Comparison of ENCODE assay signal across 9 cellular contexts in the genomic region with DNA sequence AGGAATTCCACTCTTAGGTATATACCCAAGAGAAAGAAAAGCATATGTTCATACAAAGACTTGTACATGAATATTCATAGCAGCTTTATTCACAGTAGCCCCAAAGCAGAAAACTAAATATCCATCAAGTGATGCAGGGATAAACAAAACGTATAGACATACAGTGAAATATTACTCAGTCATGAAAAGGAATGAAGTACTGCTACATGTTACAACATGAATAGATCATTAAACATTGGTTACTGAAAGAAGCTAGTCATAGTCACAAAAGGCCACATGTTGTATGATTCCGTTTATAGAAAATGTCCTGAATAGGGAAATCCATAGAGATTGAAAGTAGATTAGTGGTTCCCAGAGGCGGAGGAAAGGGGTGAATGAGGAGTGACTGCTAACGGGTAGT. TPM values are rescaled to one million over a fixed set of nuclear protein-coding genes. Genes with fewer than 3 reads are reported as not detected.
DNase-seq lines count a peak whose midpoint lies in the region; ATAC-seq, FAIRE-seq and TF ChIP-seq lines count a peak whose summit lies in the region.
"Had no signal": no experiment of that assay in that cellular context is flagged by ENCODE, and none has a peak within 500 bp of the region (broad histone marks: within the 10 kb centered on the region; RNA-seq: fewer than 3 reads in every experiment).

No MANE protein-coding gene starts in this region.

- POLR2A ChIA-PET in activated CD4-positive, alpha-beta T cell treated with anti-CD3 and anti-CD28 coated beads, Interleukin-2, amount 10 ng/mL, durations not matched to agents 7 days and 5 days (lab: Charles Lee), result no interaction called here

- H3K4me1 Mint-ChIP-seq in activated CD4-positive, alpha-beta T cell treated with anti-CD3 and anti-CD28 coated beads, Interleukin-2, amount 10 ng/mL, durations not matched to agents 7 days and 5 days, result peaks cover 7% of the 10 kb centered on the region
- peaks cover 12% of the 10 kb centered on the region for H3K4me1 Mint-ChIP-seq in activated T-helper 1 cell treated with anti-CD3 and anti-CD28 coated beads, Interleukin-12 subunit alpha, Interleukin-12 subunit beta, Interleukin-2, Interleukin-4 antibody, amounts not matched to agents 30 ng/mL and 10 ng/mL and 1 ng/mL, durations not matched to agents 14 hours and 24 hours and 36 hours (ENCODE audit: low read depth)
- peaks cover 12% of the 10 kb centered on the region for H3K4me1 Mint-ChIP-seq in stimulated activated naive CD8-positive, alpha-beta T cell treated with anti-CD3 and anti-CD28 coated beads, Interleukin-15, amount 100 ng/mL, for 72 hours

- H3K36me3 ChIP-seq in keratinocyte (ENCODE audit: control insufficient read depth in 2 of 2, extremely low read depth in 1 of 2, insufficient read depth in 2 of 2, low read length in 2 of 2), result no peaks in the 10 kb centered on the region

- H3K27me3 Mint-ChIP-seq in activated CD4-positive, alpha-beta T cell treated with anti-CD3 and anti-CD28 coated beads, Interleukin-2, amount 10 ng/mL, durations not matched to agents 7 days and 5 days, result peaks cover 40% of the 10 kb centered on the region
- H3K27me3 Mint-ChIP-seq in activated T-helper 1 cell treated with anti-CD3 and anti-CD28 coated beads, Interleukin-12 subunit alpha, Interleukin-12 subunit beta, Interleukin-2, Interleukin-4 antibody, amounts not matched to agents 30 ng/mL and 10 ng/mL and 1 ng/mL, durations not matched to agents 14 hours and 24 hours and 36 hours (ENCODE audit: insufficient read depth), result peaks cover 36% of the 10 kb centered on the region
- H3K27me3 Mint-ChIP-seq in stimulated activated naive CD8-positive, alpha-beta T cell treated with anti-CD3 and anti-CD28 coated beads, Interleukin-15, amount 100 ng/mL, for 72 hours, result peaks cover 53% of the 10 kb centered on the region

- H3K4me1 ChIP-seq in keratinocyte (ENCODE audit: control insufficient read depth, extremely low read depth, insufficient read depth, low read length), result peaks cover 2% of the 10 kb centered on the region

- no peak for FAIRE-seq in keratinocyte (lab: Jason Lieb, UNC)

- peak overlapping the region; percentile 57 for H3K4me3 Mint-ChIP-seq in activated CD4-positive, alpha-beta T cell treated with anti-CD3 and anti-CD28 coated beads, Interleukin-2, amount 10 ng/mL, durations not matched to agents 7 days and 5 days
- peak overlapping the region; percentile 86 for H3K4me3 Mint-ChIP-seq in activated T-helper 1 cell treated with anti-CD3 and anti-CD28 coated beads, Interleukin-12 subunit alpha, Interleukin-12 subunit beta, Interleukin-2, Interleukin-4 antibody, amounts not matched to agents 30 ng/mL and 10 ng/mL and 1 ng/mL, durations not matched to agents 14 hours and 24 hours and 36 hours
- H3K4me3 Mint-ChIP-seq in stimulated activated naive CD8-positive, alpha-beta T cell treated with anti-CD3 and anti-CD28 coated beads, Interleukin-15, amount 100 ng/mL, for 72 hours, result peak overlapping the region; percentile 50 to 94

- H3K9me3 ChIP-seq in keratinocyte (ENCODE audit: control insufficient read depth, low read depth, low read length), result no peaks in the 10 kb centered on the region

- no peak overlapping the region for H2AFZ ChIP-seq in keratinocyte (ENCODE audit: control insufficient read depth, low read length)

- intact Hi-C loops in activated T-helper 1 cell treated with anti-CD3 and anti-CD28 coated beads, Interleukin-12 subunit alpha, Interleukin-12 subunit beta, Interleukin-2, Interleukin-4 antibody, amounts not matched to agents 30 ng/mL and 10 ng/mL and 1 ng/mL, durations not matched to agents 14 hours and 24 hours and 36 hours (cut with micrococcal nuclease), result no loop called here

- peaks cover 1% of the 10 kb centered on the region for H3K36me3 Mint-ChIP-seq in activated CD4-positive, alpha-beta T cell treated with anti-CD3 and anti-CD28 coated beads, Interleukin-2, amount 10 ng/mL, durations not matched to agents 7 days and 5 days (ENCODE audit: low read depth)
- H3K36me3 Mint-ChIP-seq in activated T-helper 1 cell treated with anti-CD3 and anti-CD28 coated beads, Interleukin-12 subunit alpha, Interleukin-12 subunit beta, Interleukin-2, Interleukin-4 antibody, amounts not matched to agents 30 ng/mL and 10 ng/mL and 1 ng/mL, durations not matched to agents 14 hours and 24 hours and 36 hours (ENCODE audit: low read depth), result peaks cover 2% of the 10 kb centered on the region

- CTCF ChIA-PET in activated CD4-positive, alpha-beta T cell treated with anti-CD3 and anti-CD28 coated beads, Interleukin-2, amount 10 ng/mL, durations not matched to agents 7 days and 5 days (lab: Charles Lee), result interaction anchor here (0.9 kb wide), 1 partner anchor 19 kb away, joined by 3 read pairs; no protein-coding TSS in a partner anchor

- H3K27me3 ChIP-seq in keratinocyte (ENCODE audit: control insufficient read depth, extremely low read depth, insufficient read depth, low read length), result peaks cover 3% of the 10 kb centered on the region

- H3K79me2 ChIP-seq in keratinocyte (ENCODE audit: control insufficient read depth, insufficient read depth, low read length), result no peaks in the 10 kb centered on the region

- no peak for ATAC-seq in stimulated activated naive CD8-positive, alpha-beta T cell treated with anti-CD3 and anti-CD28 coated beads, Interleukin-15, amount 100 ng/mL, for 72 hours

- no peak overlapping the region for H3K27ac ChIP-seq in keratinocyte (ENCODE audit: control insufficient read depth, insufficient read depth, low read length)

- no peak overlapping the region for H3K9ac ChIP-seq in keratinocyte (ENCODE audit: control insufficient read depth, extremely low read depth, insufficient read depth, low read length)

- dilution Hi-C loops in keratinocyte (cut with MboI; ENCODE audit: extremely low pct_ligation_motif_present, low sequenced_read_pairs), result no loop called here

- no peak overlapping the region for H3K27ac Mint-ChIP-seq in activated CD4-positive, alpha-beta T cell treated with anti-CD3 and anti-CD28 coated beads, Interleukin-2, amount 10 ng/mL, durations not matched to agents 7 days and 5 days
- no peak overlapping the region for H3K27ac Mint-ChIP-seq in activated T-helper 1 cell treated with anti-CD3 and anti-CD28 coated beads, Interleukin-12 subunit alpha, Interleukin-12 subunit beta, Interleukin-2, Interleukin-4 antibody, amounts not matched to agents 30 ng/mL and 10 ng/mL and 1 ng/mL, durations not matched to agents 14 hours and 24 hours and 36 hours
- H3K27ac Mint-ChIP-seq in stimulated activated naive CD8-positive, alpha-beta T cell treated with anti-CD3 and anti-CD28 coated beads, Interleukin-15, amount 100 ng/mL, for 72 hours, result no peak overlapping the region

- peak overlapping the region; percentile 90 for H3K4me2 ChIP-seq in keratinocyte (ENCODE audit: control insufficient read depth, extremely low read depth, insufficient read depth, low read depth, low read length)

- no peaks in the 10 kb centered on the region for H4K20me1 ChIP-seq in keratinocyte (ENCODE audit: control insufficient read depth, extremely low read depth, insufficient read depth, low read length)

- TF ChIP-seq CTCF in keratinocyte (optimal IDR thresholded peaks at IDR 0.05 in 1 of 3, IDR thresholded peaks at IDR 0.05 in 1 of 3, conservative IDR thresholded peaks at IDR 0.05 in 1 of 3; ENCODE audit: extremely low read depth in 1 of 3, insufficient read depth in 2 of 3, low read length in 3 of 3), result no peak

- H3K9me1 ChIP-seq in keratinocyte (ENCODE audit: control insufficient read depth, extremely low read depth, insufficient read depth, low read length), result no peaks in the 10 kb centered on the region

- H3K4me3 ChIP-seq in keratinocyte (ENCODE audit: control insufficient read depth in 2 of 3, extremely low read depth in 1 of 3, insufficient read depth in 2 of 3, low read depth in 1 of 3, low read length in 3 of 3), result no peak overlapping the region

- H3K9me3 Mint-ChIP-seq in activated CD4-positive, alpha-beta T cell treated with anti-CD3 and anti-CD28 coated beads, Interleukin-2, amount 10 ng/mL, durations not matched to agents 7 days and 5 days, result no peaks in the 10 kb centered on the region
- no peaks in the 10 kb centered on the region for H3K9me3 Mint-ChIP-seq in activated T-helper 1 cell treated with anti-CD3 and anti-CD28 coated beads, Interleukin-12 subunit alpha, Interleukin-12 subunit beta, Interleukin-2, Interleukin-4 antibody, amounts not matched to agents 30 ng/mL and 10 ng/mL and 1 ng/mL, durations not matched to agents 14 hours and 24 hours and 36 hours
- no peaks in the 10 kb centered on the region for H3K9me3 Mint-ChIP-seq in stimulated activated naive CD8-positive, alpha-beta T cell treated with anti-CD3 and anti-CD28 coated beads, Interleukin-15, amount 100 ng/mL, for 72 hours

- no peak for DNase-seq in activated CD4-positive, alpha-beta T cell treated with anti-CD3 and anti-CD28 coated beads, Interleukin-2, amount 10 ng/mL, durations not matched to agents 7 days and 5 days
- DNase-seq in activated CD4-positive, alpha-beta T cell treated with anti-CD3 and anti-CD28 coated beads for 48 hours, result no peak
- DNase-seq in activated T-helper 1 cell treated with anti-CD3 and anti-CD28 coated beads, Interleukin-12 subunit alpha, Interleukin-12 subunit beta, Interleukin-2, Interleukin-4 antibody, amounts not matched to agents 30 ng/mL and 10 ng/mL and 1 ng/mL, durations not matched to agents 14 hours and 24 hours and 36 hours (ENCODE audit: low spot score), result no peak
- DNase-seq in keratinocyte (ENCODE audit: low read depth, low spot score) (no peak), AG08395 (ENCODE audit: low spot score) (no peak), NCI-H1417 (lab: John Stamatoyannopoulos, UW) (no peak), NCI-H1930 (lab: John Stamatoyannopoulos, UW) (no peak)
- no peak for DNase-seq in stimulated activated naive CD8-positive, alpha-beta T cell treated with anti-CD3 and anti-CD28 coated beads, Interleukin-15, amount 100 ng/mL, for 72 hours
- DNase-seq: SW 1271 had no signal

RNA-seq across cellular contexts. Expression of a gene that starts 1.3 kb away (rescaled TPM):
- not detected for total RNA-seq in activated CD4-positive, alpha-beta T cell treated with anti-CD3 and anti-CD28 coated beads, Interleukin-2, amount 10 ng/mL, durations not matched to agents 7 days and 5 days
- total RNA-seq in activated T-helper 1 cell treated with anti-CD3 and anti-CD28 coated beads, Interleukin-12 subunit alpha, Interleukin-12 subunit beta, Interleukin-2, Interleukin-4 antibody, amounts not matched to agents 30 ng/mL and 10 ng/mL and 1 ng/mL, durations not matched to agents 14 hours and 24 hours and 36 hours, result 0.05 and 0.42 TPM in 2 replicates
- polyA plus RNA-seq in keratinocyte, result 7.7 to 15.6 TPM (median 9.8 TPM) in 3 replicates
- 6.7 TPM for polyA plus RNA-seq in keratinocyte (2011; ENCODE audit: low read depth)
- 18.6 and 20.1 TPM in 2 replicates for polyA plus RNA-seq in keratinocyte (2011; cell fraction: cytosol; rRNA removed)
- polyA plus RNA-seq in keratinocyte (2011; cell fraction: nucleus; rRNA removed), result 13.4 TPM in 2 replicates
- 8.2 and 9.9 TPM in 2 replicates for polyA plus RNA-seq in keratinocyte (2012; ENCODE audit: low replicate concordance)
- polyA minus RNA-seq in keratinocyte, result 11.9 to 28.9 TPM (median 22.3 TPM) in 3 replicates
- polyA minus RNA-seq in keratinocyte (2011; cell fraction: cytosol; rRNA and poly(A)+ RNA removed), result 21.3 TPM
- 8.2 and 10.2 TPM in 2 replicates for polyA minus RNA-seq in keratinocyte (2011; cell fraction: nucleus; rRNA and poly(A)+ RNA removed)

RNA-seq across cellular contexts. Expression of a gene that starts 17.4 kb away (rescaled TPM):
- total RNA-seq in activated CD4-positive, alpha-beta T cell treated with anti-CD3 and anti-CD28 coated beads, Interleukin-2, amount 10 ng/mL, durations not matched to agents 7 days and 5 days, result not detected
- total RNA-seq in activated T-helper 1 cell treated with anti-CD3 and anti-CD28 coated beads, Interleukin-12 subunit alpha, Interleukin-12 subunit beta, Interleukin-2, Interleukin-4 antibody, amounts not matched to agents 30 ng/mL and 10 ng/mL and 1 ng/mL, durations not matched to agents 14 hours and 24 hours and 36 hours, result not detected in 2 replicates
- polyA plus RNA-seq in keratinocyte, result 0.05 TPM in 1 of 3 replicates, not detected in the others
- not detected for polyA plus RNA-seq in keratinocyte (2011; ENCODE audit: low read depth)
- polyA plus RNA-seq in keratinocyte (2011; cell fraction: cytosol; rRNA removed), result 0.14 TPM in 1 of 2 replicates, not detected in the other
- polyA plus RNA-seq in keratinocyte (2011; cell fraction: nucleus; rRNA removed), result 0.85 TPM in 1 of 2 replicates, not detected in the other
- 0.15 and 0.65 TPM in 2 replicates for polyA plus RNA-seq in keratinocyte (2012; ENCODE audit: low replicate concordance)
- polyA minus RNA-seq in keratinocyte, result not detected in 3 replicates
- not detected for polyA minus RNA-seq in keratinocyte (2011; cell fraction: cytosol; rRNA and poly(A)+ RNA removed)
- polyA minus RNA-seq in keratinocyte (2011; cell fraction: nucleus; rRNA and poly(A)+ RNA removed), result 1.2 and 2.5 TPM in 2 replicates
